Comparison of ENCODE assay signal across 19 cellular contexts in genomic region chr6:22570185-22570551, GRCh38. TPM values are rescaled to one million over a fixed set of nuclear protein-coding genes. Genes with fewer than 3 reads are reported as not detected.
DNase-seq lines count a peak whose midpoint lies in the region; ATAC-seq and TF ChIP-seq lines count a peak whose summit lies in the region.
"Had no signal": no experiment of that assay in that cellular context is flagged by ENCODE, and none has a peak within 500 bp of the region (broad histone marks: within the 10 kb centered on the region; RNA-seq: fewer than 3 reads in every experiment).

No MANE protein-coding gene starts in this region.

- H3K79me1 ChIP-seq in neuronal stem cell (ENCODE audit: low read depth, low read length), result no peaks in the 10 kb centered on the region

- H3K27ac Mint-ChIP-seq in WTC11, result no peak overlapping the region
- H3K27ac Mint-ChIP-seq in activated CD8-positive, alpha-beta memory T cell treated with anti-CD3 and anti-CD28 coated beads, Interleukin-2, amount 10 ng/mL, durations not matched to agents 7 days and 5 days, result no peak overlapping the region
- H3K27ac Mint-ChIP-seq: CD14-positive monocyte; CD8-positive, alpha-beta memory T cell; HFFc6; IgD-negative memory B cell had no signal

- peak overlapping the region; percentile 14 for H2BK12ac ChIP-seq in neuronal stem cell (ENCODE audit: low read length)

- H3K18ac ChIP-seq in neuronal stem cell (ENCODE audit: low read length), result peak overlapping the region; percentile 86

- H3K4me3 ChIP-seq in neuronal stem cell (ENCODE audit: low read length in 2 of 2), result no peak overlapping the region
- H3K4me3 ChIP-seq: A549 had no signal

- peaks cover 14% of the 10 kb centered on the region for H3K4me1 Mint-ChIP-seq in WTC11
- no peaks in the 10 kb centered on the region for H3K4me1 Mint-ChIP-seq in activated CD8-positive, alpha-beta memory T cell treated with anti-CD3 and anti-CD28 coated beads, Interleukin-2, amount 10 ng/mL, durations not matched to agents 7 days and 5 days
- H3K4me1 Mint-ChIP-seq: CD14-positive monocyte; CD8-positive, alpha-beta memory T cell; IgD-negative memory B cell had no signal

- H2AK5ac ChIP-seq in neuronal stem cell (ENCODE audit: low read depth, low read length), result peak overlapping the region; percentile 93

- H2AFZ ChIP-seq in neuronal stem cell (ENCODE audit: low read length), result no peak overlapping the region

- ATAC-seq in WTC11, result peak; percentile 73
- no peak for ATAC-seq in activated CD8-positive, alpha-beta memory T cell treated with anti-CD3 and anti-CD28 coated beads, Interleukin-2, amount 10 ng/mL, durations not matched to agents 7 days and 5 days
- ATAC-seq: A549 had no signal

- POLR2A ChIA-PET in WTC11 (lab: Charles Lee), result no interaction called here

- no peak overlapping the region for H4K91ac ChIP-seq in neuronal stem cell (ENCODE audit: low read depth, low read length, poor library complexity)

- no peak overlapping the region for H3K4me2 ChIP-seq in neuronal stem cell (ENCODE audit: insufficient read depth, low read length, poor library complexity, severe bottlenecking)
- H3K4me2 ChIP-seq: A549 had no signal

- no peaks in the 10 kb centered on the region for H3K27me3 ChIP-seq in neuronal stem cell (ENCODE audit: control insufficient read depth in 3 of 3, insufficient read depth in 3 of 3, low read depth in 1 of 3, low read length in 3 of 3)
- H3K27me3 ChIP-seq: BE2C had no signal

- no peak overlapping the region for H3K4me3 Mint-ChIP-seq in WTC11
- no peak overlapping the region for H3K4me3 Mint-ChIP-seq in activated CD8-positive, alpha-beta memory T cell treated with anti-CD3 and anti-CD28 coated beads, Interleukin-2, amount 10 ng/mL, durations not matched to agents 7 days and 5 days
- H3K4me3 Mint-ChIP-seq: CD14-positive monocyte; CD8-positive, alpha-beta memory T cell; HFFc6; IgD-negative memory B cell had no signal

- H2BK15ac ChIP-seq in neuronal stem cell (ENCODE audit: low read length), result peak overlapping the region; percentile 63

- CTCF ChIA-PET in WTC11 (lab: Charles Lee), result no interaction called here
- CTCF ChIA-PET in activated CD8-positive, alpha-beta memory T cell treated with anti-CD3 and anti-CD28 coated beads, Interleukin-2, amount 10 ng/mL, durations not matched to agents 7 days and 5 days (lab: Charles Lee), result no interaction called here

- TF ChIP-seq CTCF in GM13976 (IDR thresholded peaks at IDR 0.05; ENCODE audit: borderline replicate concordance, control extremely low read depth, extremely low read depth, insufficient read depth, missing control alignments), result no peak
- TF ChIP-seq CTCF in WTC11 (IDR thresholded peaks at IDR 0.05), result no peak

- peak; percentile 3 for DNase-seq in GM13976 (ENCODE audit: low spot score)
- DNase-seq in WTC11 (ENCODE audit: low spot score), result peak; percentile 22
- no peak for DNase-seq in neuronal stem cell (ENCODE audit: low spot score)
- DNase-seq in activated CD4-positive, alpha-beta T cell treated with anti-CD3 and anti-CD28 coated beads, Interleukin-2, amount 50 U/mL, for 4 hours, result no peak
- DNase-seq in activated gamma-delta T cell (lab: John Stamatoyannopoulos, UW), result no peak
- DNase-seq in activated CD8-positive, alpha-beta memory T cell treated with anti-CD3 and anti-CD28 coated beads, Interleukin-2, amount 10 ng/mL, durations not matched to agents 7 days and 5 days, result no peak
- no peak for DNase-seq in superior temporal gyrus (ENCODE audit: extremely low spot score)
- DNase-seq: BE2C; Caco-2; CD8-positive, alpha-beta memory T cell; DMS53; HCEC 1CT; HFFc6 had no signal

- H3K9me3 Mint-ChIP-seq in WTC11, result peaks cover 5% of the 10 kb centered on the region; the same call in 1 of the 2 replicates
- no peaks in the 10 kb centered on the region for H3K9me3 Mint-ChIP-seq in activated CD8-positive, alpha-beta memory T cell treated with anti-CD3 and anti-CD28 coated beads, Interleukin-2, amount 10 ng/mL, durations not matched to agents 7 days and 5 days (ENCODE audit: low read depth)

- H3K36me3 ChIP-seq in neuronal stem cell (replicated peaks in 1 of 2; ENCODE audit: control insufficient read depth in 2 of 2, insufficient read depth in 2 of 2, low read length in 2 of 2), result no peaks in the 10 kb centered on the region
- H3K36me3 ChIP-seq: BE2C had no signal

- peak overlapping the region; percentile 57 for H2BK120ac ChIP-seq in neuronal stem cell (ENCODE audit: low read depth, low read length)

- no peak overlapping the region for H4K8ac ChIP-seq in neuronal stem cell (ENCODE audit: low read depth, low read length)

- H3K4ac ChIP-seq in neuronal stem cell (ENCODE audit: low read length), result no peak overlapping the region

- no peaks in the 10 kb centered on the region for H3K36me3 Mint-ChIP-seq in WTC11
- no peaks in the 10 kb centered on the region for H3K36me3 Mint-ChIP-seq in activated CD8-positive, alpha-beta memory T cell treated with anti-CD3 and anti-CD28 coated beads, Interleukin-2, amount 10 ng/mL, durations not matched to agents 7 days and 5 days
- H3K36me3 Mint-ChIP-seq: CD8-positive, alpha-beta memory T cell; IgD-negative memory B cell had no signal

- no peak overlapping the region for H3K27ac ChIP-seq in neuronal stem cell (replicated peaks; ENCODE audit: low read length)
- H3K27ac ChIP-seq: A549 had no signal

- H2BK5ac ChIP-seq in neuronal stem cell (ENCODE audit: low read length), result peak overlapping the region; percentile 17

- in situ Hi-C loops in GM13976 (cut with MboI; ENCODE audit: low sequenced_read_pairs, unreplicated experiment), result no loop called here

- H3K9me3 ChIP-seq in neuronal stem cell (replicated peaks in 1 of 2; ENCODE audit: control insufficient read depth in 2 of 2, insufficient read depth in 1 of 2, low read depth in 1 of 2, low read length in 2 of 2), result no peaks in the 10 kb centered on the region
- H3K9me3 ChIP-seq: A549, BE2C, Caco-2 had no signal

- H3K4me1 ChIP-seq in neuronal stem cell (ENCODE audit: control insufficient read depth in 2 of 2, insufficient read depth in 1 of 2, low read depth in 1 of 2, low read length in 2 of 2), result peaks cover 0 to 2% of the 10 kb centered on the region in 2 donors
- H3K4me1 ChIP-seq: A549, BE2C, Caco-2 had no signal

- H3K23ac ChIP-seq in neuronal stem cell (ENCODE audit: low read depth, low read length, poor library complexity), result peak overlapping the region; percentile 10

- no CpG with 5 or more reads among the region's 26 CpGs for WGBS in neuronal stem cell (ENCODE audit: extremely low coverage in 2 of 2, insufficient read length in 2 of 2, insufficient replicate concordance in 1 of 2), 2 donors

- no peak overlapping the region for H3K14ac ChIP-seq in neuronal stem cell (ENCODE audit: low read length)

- H3K27me3 Mint-ChIP-seq in WTC11 (ENCODE audit: low read depth), result no peaks in the 10 kb centered on the region
- H3K27me3 Mint-ChIP-seq in activated CD8-positive, alpha-beta memory T cell treated with anti-CD3 and anti-CD28 coated beads, Interleukin-2, amount 10 ng/mL, durations not matched to agents 7 days and 5 days, result no peaks in the 10 kb centered on the region
- H3K27me3 Mint-ChIP-seq: CD8-positive, alpha-beta memory T cell; IgD-negative memory B cell had no signal

- H3K9ac ChIP-seq in neuronal stem cell (ENCODE audit: low read depth, low read length, poor library complexity), result no peak overlapping the region

TF ChIP-seq in WTC11, 78 proteins besides CTCF, POLR2A, EP300 and RAD21 (continues in another document):
- no peak for TF ChIP-seq JUN (CRISPR knock-in tag; IDR thresholded peaks at IDR 0.05)
- TF ChIP-seq GABPB1 (CRISPR knock-in tag; IDR thresholded peaks at IDR 0.05), result no peak
- TF ChIP-seq ZNF232 (CRISPR knock-in tag; IDR thresholded peaks at IDR 0.05), result no peak
- no peak for TF ChIP-seq CREM (CRISPR knock-in tag; IDR thresholded peaks at IDR 0.05)
- TF ChIP-seq PRDM15 (CRISPR knock-in tag; IDR thresholded peaks at IDR 0.05), result no peak
- TF ChIP-seq TEAD1 (CRISPR knock-in tag; IDR thresholded peaks at IDR 0.05), result no peak
- no peak for TF ChIP-seq ZNF423 (CRISPR knock-in tag; IDR thresholded peaks at IDR 0.05)
- TF ChIP-seq ELF4 (CRISPR knock-in tag; IDR thresholded peaks at IDR 0.05; ENCODE audit: low read depth), result no peak

RNA-seq across cellular contexts. Expression of gene HDGFL1, which starts 0.8 kb away (rescaled TPM):
- total RNA-seq in WTC11 (2021), result not detected in 3 replicates
- not detected for polyA plus RNA-seq in neuronal stem cell (2013, experiment 1 of 2)
- not detected for polyA plus RNA-seq in neuronal stem cell (2013, experiment 2 of 2)
- total RNA-seq in activated CD8-positive, alpha-beta memory T cell treated with anti-CD3 and anti-CD28 coated beads, Interleukin-2, amount 10 ng/mL, durations not matched to agents 7 days and 5 days, result not detected
- total RNA-seq: Caco-2; CD8-positive, alpha-beta memory T cell; H1; HFFc6; HT1080 had no signal
- polyA plus RNA-seq: A549; AG04450; CD14-positive monocyte; CD8-positive, alpha-beta memory T cell; H1; IgD-negative memory B cell had no signal

Comparison
In these comparisons a context has a peak if more than half of its experiments do, and no peak if none do; other contexts are left out.
1. DNase-seq: peak in GM13976 (single experiment) and WTC11 (single experiment); none in neuronal stem cell (single experiment), activated CD4-positive, alpha-beta T cell treated with anti-CD3 and anti-CD28 coated beads, Interleukin-2, amount 50 U/mL, for 4 hours (0 of 2), activated gamma-delta T cell (single experiment), activated CD8-positive, alpha-beta memory T cell treated with anti-CD3 and anti-CD28 coated beads, Interleukin-2, amount 10 ng/mL, durations not matched to agents 7 days and 5 days (single experiment) and superior temporal gyrus (single experiment).